8 cellular contexts compared by ENCODE assay signal in genomic region chr4:68375667-68376559, GRCh38. TPM values are rescaled to one million over a fixed set of nuclear protein-coding genes. Genes with fewer than 3 reads are reported as not detected.
DNase-seq lines count a peak whose midpoint lies in the region; ATAC-seq and TF ChIP-seq lines count a peak whose summit lies in the region.

No MANE protein-coding gene starts in this region.

- peaks cover 13% of the 10 kb centered on the region for H3K4me1 Mint-ChIP-seq in CD4-positive, alpha-beta T cell (ENCODE audit: low read depth)
- peaks cover 21% of the 10 kb centered on the region for H3K4me1 Mint-ChIP-seq in activated CD8-positive, alpha-beta T cell treated with anti-CD3 and anti-CD28 coated beads, Interleukin-2, amount 10 ng/mL, durations not matched to agents 7 days and 5 days (ENCODE audit: low read depth)
- peaks cover 9 to 10% of the 10 kb centered on the region in 2 donors for H3K4me1 Mint-ChIP-seq in effector memory CD8-positive, alpha-beta T cell (ENCODE audit: low read depth in 2 of 2)
- peaks cover 6% of the 10 kb centered on the region for H3K4me1 Mint-ChIP-seq in memory B cell

- H3K27ac Mint-ChIP-seq in CD4-positive, alpha-beta T cell, result no peak overlapping the region
- no peak overlapping the region for H3K27ac Mint-ChIP-seq in activated CD8-positive, alpha-beta T cell treated with anti-CD3 and anti-CD28 coated beads, Interleukin-2, amount 10 ng/mL, durations not matched to agents 7 days and 5 days
- peak overlapping the region in 1 of 2 donors; percentile 54 for H3K27ac Mint-ChIP-seq in effector memory CD8-positive, alpha-beta T cell
- no peak overlapping the region for H3K27ac Mint-ChIP-seq in memory B cell

- DNase-seq in CD4-positive, alpha-beta T cell, result peak in 9 of 10 experiments; percentile 3 to 45 (median 17)
- peak; percentile 52 for DNase-seq in NCI-H510A treated with DMSO at 0.1 percent for 48 hours (lab: John Stamatoyannopoulos, UW)
- DNase-seq in activated CD8-positive, alpha-beta T cell treated with anti-CD3 and anti-CD28 coated beads, Interleukin-2, amount 10 ng/mL, durations not matched to agents 7 days and 5 days, result peak; percentile 64
- peak; percentile 41 to 45 (median 44) for DNase-seq in effector memory CD8-positive, alpha-beta T cell
- peak; percentile 18 to 43 for DNase-seq in memory B cell (ENCODE audit: low spot score in 2 of 2)
- peak; percentile 47 for DNase-seq in stromal cell of bone marrow (ENCODE audit: low read depth)

- POLR2A ChIA-PET in CD4-positive, alpha-beta T cell (lab: Charles Lee), result interaction anchor here (1.0 to 1.2 kb wide), 3 partner anchors 24 to 104 kb away, joined by 3 to 6 read pairs (median 4); no protein-coding TSS in a partner anchor
- POLR2A ChIA-PET in activated CD8-positive, alpha-beta T cell treated with anti-CD3 and anti-CD28 coated beads, Interleukin-2, amount 10 ng/mL, durations not matched to agents 7 days and 5 days (lab: Charles Lee), result no interaction called here

- H3K27me3 Mint-ChIP-seq in CD4-positive, alpha-beta T cell, result peaks cover 17% of the 10 kb centered on the region
- peaks cover 12% of the 10 kb centered on the region for H3K27me3 Mint-ChIP-seq in activated CD8-positive, alpha-beta T cell treated with anti-CD3 and anti-CD28 coated beads, Interleukin-2, amount 10 ng/mL, durations not matched to agents 7 days and 5 days (ENCODE audit: low read depth)
- peaks cover 6 to 13% of the 10 kb centered on the region in 2 donors for H3K27me3 Mint-ChIP-seq in effector memory CD8-positive, alpha-beta T cell
- peaks cover 1% of the 10 kb centered on the region for H3K27me3 Mint-ChIP-seq in memory B cell

- no peak overlapping the region for H3K27ac ChIP-seq in CD4-positive, alpha-beta T cell (ENCODE audit: low read depth, low read length)

- no peaks in the 10 kb centered on the region for H3K9me3 Mint-ChIP-seq in CD4-positive, alpha-beta T cell
- H3K9me3 Mint-ChIP-seq in activated CD8-positive, alpha-beta T cell treated with anti-CD3 and anti-CD28 coated beads, Interleukin-2, amount 10 ng/mL, durations not matched to agents 7 days and 5 days (ENCODE audit: insufficient read depth), result no peaks in the 10 kb centered on the region
- H3K9me3 Mint-ChIP-seq in effector memory CD8-positive, alpha-beta T cell, result no peaks in the 10 kb centered on the region
- H3K9me3 Mint-ChIP-seq in memory B cell, result no peaks in the 10 kb centered on the region

- H3K9me3 ChIP-seq in CD4-positive, alpha-beta T cell (ENCODE audit: control insufficient read depth, low read length), result no peaks in the 10 kb centered on the region

- CTCF ChIA-PET in CD4-positive, alpha-beta T cell (lab: Charles Lee), result interaction anchor here (0.8 to 1.6 kb wide), 5 partner anchors 10 to 168 kb away, joined by 3 to 12 read pairs (median 4); no protein-coding TSS in a partner anchor
- CTCF ChIA-PET in activated CD8-positive, alpha-beta T cell treated with anti-CD3 and anti-CD28 coated beads, Interleukin-2, amount 10 ng/mL, durations not matched to agents 7 days and 5 days (lab: Charles Lee), result interaction anchor here (0.6 to 4.8 kb wide), 26 partner anchors 10 to 829 kb away, joined by 3 to 63 read pairs (median 4); partner anchors contain the start of gene YTHDC1

- intact Hi-C loops in CD4-positive, alpha-beta T cell (cut with DNase I, micrococcal nuclease), result loop anchor here (1.0 to 5.0 kb wide), 8 partner anchors 25 to 389 kb away; partner anchors contain the start of gene YTHDC1 (in 1 of the 2)

- peak; percentile 84 for TF ChIP-seq CTCF in CD4-positive, alpha-beta T cell (IDR thresholded peaks at IDR 0.05)

- H3K4me3 Mint-ChIP-seq in CD4-positive, alpha-beta T cell, result peak overlapping the region; percentile 76
- peak overlapping the region; percentile 70 for H3K4me3 Mint-ChIP-seq in activated CD8-positive, alpha-beta T cell treated with anti-CD3 and anti-CD28 coated beads, Interleukin-2, amount 10 ng/mL, durations not matched to agents 7 days and 5 days
- H3K4me3 Mint-ChIP-seq in effector memory CD8-positive, alpha-beta T cell, result peak overlapping the region; percentile 63 to 65
- H3K4me3 Mint-ChIP-seq in memory B cell, result peak overlapping the region; percentile 84

- no peaks in the 10 kb centered on the region for H3K36me3 Mint-ChIP-seq in CD4-positive, alpha-beta T cell (ENCODE audit: low read depth)
- H3K36me3 Mint-ChIP-seq in activated CD8-positive, alpha-beta T cell treated with anti-CD3 and anti-CD28 coated beads, Interleukin-2, amount 10 ng/mL, durations not matched to agents 7 days and 5 days (ENCODE audit: low read depth), result no peaks in the 10 kb centered on the region
- H3K36me3 Mint-ChIP-seq in effector memory CD8-positive, alpha-beta T cell (ENCODE audit: insufficient read depth), result no peaks in the 10 kb centered on the region
- no peaks in the 10 kb centered on the region for H3K36me3 Mint-ChIP-seq in memory B cell

- peak; percentile 85 for ATAC-seq in CD4-positive, alpha-beta T cell (ENCODE audit: poor library complexity)
- ATAC-seq in GM19023 (IDR thresholded peaks at IDR 0.05; ENCODE audit: unreplicated experiment) (peak; percentile 81), HG03139 (IDR thresholded peaks at IDR 0.05; ENCODE audit: unreplicated experiment) (peak; percentile 75), memory B cell (ENCODE audit: low read depth) (peak; percentile 87)
- ATAC-seq in activated CD8-positive, alpha-beta T cell treated with anti-CD3 and anti-CD28 coated beads, Interleukin-2, amount 10 ng/mL, durations not matched to agents 7 days and 5 days, result peak; percentile 85
- peak; percentile 89 for ATAC-seq in effector memory CD8-positive, alpha-beta T cell (replicated peaks)

- H3K27me3 ChIP-seq in CD4-positive, alpha-beta T cell (ENCODE audit: control insufficient read depth, insufficient read depth, low read length), result no peaks in the 10 kb centered on the region

RNA-seq across cellular contexts. Expression of gene YTHDC1, which starts 26.0 kb away (rescaled TPM):
- 100 to 1,000 TPM; 383 to 389 TPM for total RNA-seq in CD4-positive, alpha-beta T cell
- total RNA-seq in activated CD8-positive, alpha-beta T cell treated with anti-CD3 and anti-CD28 coated beads, Interleukin-2, amount 10 ng/mL, durations not matched to agents 7 days and 5 days, result 10 to 100 TPM; 69.3 to 70.3 TPM

Comparison
In these comparisons a context has a peak if more than half of its experiments do, and no peak if none do; other contexts are left out.
1. RNA of gene YTHDC1, which starts 26.0 kb away (total RNA-seq): 383 to 389 TPM in CD4-positive, alpha-beta T cell; 69.3 to 70.3 TPM in activated CD8-positive, alpha-beta T cell treated with anti-CD3 and anti-CD28 coated beads, Interleukin-2, amount 10 ng/mL, durations not matched to agents 7 days and 5 days; every median in the first group is over 4 times any median in the second.
2. Peak in every context shown above with its lines, with median percentiles within 50 percentile points of each other: ATAC-seq, DNase-seq and H3K4me3 Mint-ChIP-seq.